8 cellular contexts compared by ENCODE assay signal in genomic region chr17:2712300-2713043, GRCh38. TPM values are rescaled to one million over a fixed set of nuclear protein-coding genes. Genes with fewer than 3 reads are reported as not detected.
DNase-seq lines count a peak whose midpoint lies in the region; ATAC-seq and TF ChIP-seq lines count a peak whose summit lies in the region.

No MANE protein-coding gene starts in this region.

- intact Hi-C loops in left ventricle myocardium inferior (cut with micrococcal nuclease): no loop called here

- H3K27me3 ChIP-seq in left ventricle myocardium inferior (ENCODE audit: low read depth): no peaks in the 10 kb centered on the region

- H3K27me3 Mint-ChIP-seq in WTC11 (ENCODE audit: low read depth): peaks cover 7% of the 10 kb centered on the region

- no peaks in the 10 kb centered on the region for H3K9me3 Mint-ChIP-seq in WTC11

- POLR2A ChIA-PET in WTC11 (lab: Charles Lee): interaction anchor here (0.7 kb wide), 1 partner anchor 261 kb away, joined by 6 read pairs; no protein-coding TSS in a partner anchor

- H3K36me3 ChIP-seq in left ventricle myocardium inferior: no peaks in the 10 kb centered on the region

- peak overlapping the region; percentile 76 for H3K4me3 Mint-ChIP-seq in WTC11

- peaks cover 67% of the 10 kb centered on the region for H3K4me1 ChIP-seq in left ventricle myocardium inferior

- no peak for TF ChIP-seq CTCF in WTC11 (IDR thresholded peaks at IDR 0.05)
- TF ChIP-seq CTCF in left ventricle myocardium inferior (IDR thresholded peaks at IDR 0.05; ENCODE audit: borderline replicate concordance): no peak

- peak overlapping the region; percentile 88 for H3K27ac Mint-ChIP-seq in WTC11

- peak overlapping the region; percentile 97 for H3K27ac ChIP-seq in left ventricle myocardium inferior (replicated peaks)
- H3K27ac ChIP-seq in skin epidermis: peak overlapping the region in 20 of 21 experiments; percentile 66 to 96 (median 86)

- ATAC-seq in WTC11 (peak; percentile 1; the same call in 1 of the 2 replicates), GM18868 (IDR thresholded peaks at IDR 0.05; ENCODE audit: unreplicated experiment) (no peak), GM18511 (IDR thresholded peaks at IDR 0.05; ENCODE audit: unreplicated experiment) (no peak)

- no peaks in the 10 kb centered on the region for H3K36me3 Mint-ChIP-seq in WTC11

- peaks cover 36% of the 10 kb centered on the region for H3K4me1 Mint-ChIP-seq in WTC11

- DNase-seq in DMS53 (lab: John Stamatoyannopoulos, UW) (peak; percentile 58), DMS53 treated with DMSO at 0.1 percent for 48 hours (lab: John Stamatoyannopoulos, UW; ENCODE audit: unreplicated experiment) (no peak), WTC11 (ENCODE audit: low spot score) (no peak), left ventricle myocardium inferior (no peak), ureter (ENCODE audit: low spot score) (no peak)

- H3K4me3 ChIP-seq in left ventricle myocardium inferior (peak overlapping the region; percentile 88), skin epidermis (peak overlapping the region; percentile 41 to 95 (median 85))

- CTCF ChIA-PET in WTC11 (lab: Charles Lee): interaction anchor here (1.8 kb wide), 1 partner anchor 11 kb away, joined by 7 read pairs; no protein-coding TSS in a partner anchor

- H3K9me3 ChIP-seq in left ventricle myocardium inferior (replicated peaks): no peaks in the 10 kb centered on the region

TF ChIP-seq in WTC11, 78 proteins besides CTCF, POLR2A, EP300 and RAD21:
- 0 out of 2 replicates have a peak, but pooled peaks have one; percentile 5 for TF ChIP-seq ESRRA (CRISPR knock-in tag; IDR thresholded peaks at IDR 0.05; ENCODE audit: borderline replicate concordance)
- TF ChIP-seq ZNF425 (CRISPR knock-in tag; conservative IDR thresholded peaks at IDR 0.05): no peak

RNA-seq across cellular contexts. Expression of gene CLUH, which starts 0.9 kb away (rescaled TPM):
- 79.8 to 105 TPM (median 83.1 TPM) in 3 replicates for total RNA-seq in WTC11 (2021)
- total RNA-seq in left ventricle myocardium inferior: 181 TPM
- total RNA-seq in ureter: 176 TPM

RNA-seq across cellular contexts. Expression of gene CCDC92B, which starts 37.0 kb away (rescaled TPM):
- total RNA-seq in WTC11 (2021) (14.4 to 15.2 TPM (median 14.6 TPM) in 3 replicates), left ventricle myocardium inferior (0.16 TPM), ureter (1.0 TPM)
